Comparison of ENCODE assay signal across 1 cellular context in genomic region chr19:3508771-3509535, GRCh38.
TF ChIP-seq lines count a peak whose summit lies in the region.

No MANE protein-coding gene starts in this region.

TF ChIP-seq in K562, 482 proteins besides CTCF, POLR2A, EP300 and RAD21:
- TF ChIP-seq SIN3A (IDR thresholded peaks at IDR 0.05; ENCODE audit: borderline replicate concordance in 2 of 2, control insufficient read depth in 1 of 2, low read depth in 2 of 2, low read length in 2 of 2) (no peak), ZBTB33 (CRISPR knock-in tag; IDR thresholded peaks at IDR 0.05) (peak; percentile 63), MAX (CRISPR knock-in tag; IDR thresholded peaks at IDR 0.05) (peak; percentile 36; the same call in 1 of the 2 replicates), POLR2G (IDR thresholded peaks at IDR 0.05; ENCODE audit: low read depth, low read length) (0 out of 2 replicates have a peak, but pooled peaks have one; percentile 22), CUX1 (CRISPR knock-in tag; IDR thresholded peaks at IDR 0.05) (no peak), TFAP4 (CRISPR knock-in tag; IDR thresholded peaks at IDR 0.05; ENCODE audit: borderline replicate concordance) (0 out of 2 replicates have a peak, but pooled peaks have one; percentile 9), EGR1 (conservative IDR thresholded peaks at IDR 0.05) (peak; percentile 81), RBFOX2 (IDR thresholded peaks at IDR 0.05; ENCODE audit: low read depth, low read length) (peak; percentile 39; the same call in 1 of the 2 replicates)
